23 cellular contexts compared by ENCODE assay signal in the genomic region with DNA sequence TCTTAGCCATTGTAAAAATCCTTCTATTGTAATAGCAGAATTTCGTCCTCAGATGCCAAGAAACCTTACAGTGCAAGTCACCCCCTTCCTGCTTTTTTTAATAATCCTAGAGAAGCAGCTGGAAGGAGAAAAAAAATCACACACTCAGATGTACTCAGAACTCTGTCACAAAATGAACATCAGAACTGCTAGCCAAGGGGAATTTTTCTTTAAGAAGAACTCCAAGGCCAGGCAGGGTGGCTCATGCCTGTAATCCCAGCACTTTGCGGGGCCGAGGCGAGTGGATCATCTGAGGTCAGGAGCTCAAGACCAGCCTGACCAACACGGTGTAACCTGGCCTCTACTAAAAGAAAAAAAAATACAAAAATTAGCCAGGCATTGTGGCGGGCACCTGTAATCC.
"Had no signal": no experiment of that assay in that cellular context is flagged by ENCODE, and none has a peak within 500 bp of the region (broad histone marks: within the 10 kb centered on the region; RNA-seq: fewer than 3 reads in every experiment).

No MANE protein-coding gene starts in this region.

- ATAC-seq: activated CD4-positive, alpha-beta T cell treated with anti-CD3 and anti-CD28 coated beads for 36 hours; activated CD8-positive, alpha-beta memory T cell treated with anti-CD3 and anti-CD28 coated beads, Interleukin-2, amount 10 ng/mL, durations not matched to agents 7 days and 5 days; activated CD8-positive, alpha-beta T cell treated with anti-CD3 and anti-CD28 coated beads, Interleukin-2, amount 10 ng/mL, durations not matched to agents 7 days and 5 days; esophagus mucosa; T-helper 17 cell had no signal

- H3K27ac ChIP-seq: brain microvascular endothelial cell, coronary artery had no signal

- H3K36me3 ChIP-seq: brain microvascular endothelial cell had no signal

- H3K4me3 ChIP-seq: coronary artery, dorsolateral prefrontal cortex had no signal

- H3K27me3 ChIP-seq: brain microvascular endothelial cell had no signal

- DNase-seq: activated CD4-positive, alpha-beta memory T cell treated with anti-CD3 and anti-CD28 coated beads for 36 hours; activated CD4-positive, alpha-beta T cell treated with anti-CD3 and anti-CD28 coated beads for 36 hours; activated CD4-positive, alpha-beta T cell treated with anti-CD3 and anti-CD28 coated beads, Interleukin-2, amount 10 ng/mL, durations not matched to agents 24 days and 14 days; activated CD4-positive, CD25-positive, alpha-beta regulatory T cell; activated CD4-positive, CD25-positive, alpha-beta regulatory T cell treated with anti-CD3 and anti-CD28 coated beads, Interleukin-2, amount 50 U/mL, for 72 hours; activated CD8-positive, alpha-beta memory T cell treated with anti-CD3 and anti-CD28 coated beads, Interleukin-2, amount 10 ng/mL, durations not matched to agents 7 days and 5 days; activated CD8-positive, alpha-beta memory T cell treated with anti-CD3 and anti-CD28 coated beads, Interleukin-2, amount 50 U/mL, for 4 hours; activated CD8-positive, alpha-beta T cell treated with anti-CD3 and anti-CD28 coated beads, Interleukin-2, amount 10 ng/mL, durations not matched to agents 7 days and 5 days; activated effector memory CD4-positive, alpha-beta T cell treated with anti-CD3 and anti-CD28 coated beads, Interleukin-2, amount 50 U/mL, for 16 hours; activated naive CD4-positive, alpha-beta T cell treated with anti-CD3 and anti-CD28 coated beads for 36 hours; activated naive CD8-positive, alpha-beta T cell treated with anti-CD3 and anti-CD28 coated beads, Interleukin-2, amount 10 ng/mL, durations not matched to agents 7 days and 5 days; activated T-cell treated with anti-CD3 and anti-CD28 coated beads, Interleukin-2, amount 50 U/mL, for 1 hour; activated T-cell treated with anti-CD3 and anti-CD28 coated beads, Interleukin-2, amount 50 U/mL, for 48 hours; brain microvascular endothelial cell; dorsolateral prefrontal cortex; effector memory CD4-positive, alpha-beta T cell; endodermal cell; foreskin fibroblast; T-helper 1 cell; T-helper 17 cell; T1000 had no signal
